In genomic region chr20:61096463-61096862, GRCh38 we compare ENCODE assay signal across 11 cellular contexts.
"Had no signal": no experiment of that assay in that cellular context is flagged by ENCODE, and none has a peak within 500 bp of the region (broad histone marks: within the 10 kb centered on the region; RNA-seq: fewer than 3 reads in every experiment).

No MANE protein-coding gene starts in this region.

- ATAC-seq: GM23338, HCT116 had no signal

- FAIRE-seq: H1, H54 had no signal

- H2AFZ ChIP-seq: GM23248, GM23338 had no signal

- DNase-seq: GM23248, GOT3, H7, H9, HCEC 1CT, HFFc6 had no signal

- H3K9ac ChIP-seq: GM23248 had no signal

- H3K4me3 ChIP-seq: GM23248, GM23338, HAP-1 had no signal

- H3K9me3 ChIP-seq: HAP-1 had no signal

- H3K36me3 ChIP-seq: HAP-1 had no signal

- H3K4me1 ChIP-seq: HAP-1 had no signal

- H3K4me2 ChIP-seq: GM23338 had no signal

- H3K27ac ChIP-seq: GM23248 had no signal
